Comparison of ENCODE assay signal across 9 cellular contexts in the genomic region with DNA sequence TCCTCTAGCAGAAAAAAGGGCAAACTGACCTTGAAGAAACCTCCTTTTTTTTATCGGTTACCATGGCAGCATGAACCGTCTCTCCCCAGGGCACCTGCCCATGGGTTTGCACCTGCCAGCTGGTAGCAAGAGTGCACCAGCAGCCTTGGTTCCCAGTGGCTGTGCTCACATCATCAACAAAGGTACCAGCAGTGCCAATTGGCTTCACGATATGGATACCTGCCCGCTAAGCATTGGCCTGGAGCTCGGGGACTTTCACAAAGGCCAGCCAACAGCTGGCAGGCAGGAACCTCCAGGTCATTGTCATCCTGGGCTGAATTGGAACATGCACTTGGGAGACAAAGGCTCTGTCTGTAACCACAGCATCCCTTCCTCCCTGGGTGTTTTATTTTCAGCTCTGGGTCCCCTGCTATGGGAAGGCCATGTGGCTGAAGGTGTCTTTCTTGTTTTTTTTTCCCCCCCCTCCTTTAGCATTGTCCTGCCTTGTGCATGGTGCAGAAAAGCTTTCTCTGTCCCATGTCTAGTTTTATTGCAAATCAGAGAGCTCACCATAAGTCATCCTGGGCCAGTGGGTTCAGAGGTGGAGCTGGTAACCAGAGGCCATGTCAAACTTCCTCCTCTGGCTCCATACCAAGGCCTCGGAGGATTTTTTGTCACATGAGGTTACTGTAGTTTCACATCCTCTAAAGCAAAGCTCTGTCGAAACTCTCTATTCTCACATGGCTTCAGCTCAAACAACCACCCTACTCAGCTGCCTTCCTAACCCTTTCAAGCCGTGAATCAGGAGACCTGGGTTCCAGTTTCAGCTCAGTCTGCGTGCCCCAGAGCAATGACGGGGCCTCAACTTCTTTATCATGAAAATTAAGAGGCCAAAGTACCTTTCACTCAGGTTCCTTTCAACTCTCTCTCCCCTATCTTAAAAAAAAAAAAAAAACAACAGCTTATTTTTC.
DNase-seq lines count a peak whose midpoint lies in the region; ATAC-seq lines count a peak whose summit lies in the region.
"Had no signal": no experiment of that assay in that cellular context is flagged by ENCODE, and none has a peak within 500 bp of the region (broad histone marks: within the 10 kb centered on the region; RNA-seq: fewer than 3 reads in every experiment).

No MANE protein-coding gene starts in this region.

- no peaks in the 10 kb centered on the region for H3K79me2 ChIP-seq in ACC112 (ENCODE audit: control insufficient read depth, insufficient read depth, low read length, unreplicated experiment)

- H3K27me3 ChIP-seq in ACC112 (ENCODE audit: insufficient read depth, low read length) = no peaks in the 10 kb centered on the region

- H3K36me3 Mint-ChIP-seq in activated naive CD4-positive, alpha-beta T cell treated with anti-CD3 and anti-CD28 coated beads, Interleukin-2, amount 50 U/mL, for 24 hours = peaks cover 1% of the 10 kb centered on the region
- H3K36me3 Mint-ChIP-seq: brain had no signal

- H3K27me3 Mint-ChIP-seq in activated naive CD4-positive, alpha-beta T cell treated with anti-CD3 and anti-CD28 coated beads, Interleukin-2, amount 50 U/mL, for 24 hours = no peaks in the 10 kb centered on the region

- H2AFZ ChIP-seq in ACC112 (ENCODE audit: low read length, unreplicated experiment) = no peak overlapping the region

- no peaks in the 10 kb centered on the region for H3K9me3 Mint-ChIP-seq in activated naive CD4-positive, alpha-beta T cell treated with anti-CD3 and anti-CD28 coated beads, Interleukin-2, amount 50 U/mL, for 24 hours

- H3K4me3 ChIP-seq in ACC112 (ENCODE audit: low read depth, low read length) = no peak overlapping the region

- peaks cover 22% of the 10 kb centered on the region for H3K4me1 ChIP-seq in ACC112 (ENCODE audit: control insufficient read depth, insufficient read depth, low read length, unreplicated experiment)

- peak overlapping the region; percentile 47 for H3K4me3 Mint-ChIP-seq in activated naive CD4-positive, alpha-beta T cell treated with anti-CD3 and anti-CD28 coated beads, Interleukin-2, amount 50 U/mL, for 24 hours
- H3K4me3 Mint-ChIP-seq: brain had no signal

- DNase-seq in NCI-H748 treated with DMSO at 0.1 percent for 48 hours (lab: John Stamatoyannopoulos, UW) (peak; percentile 26), iris pigment epithelial cell (ENCODE audit: low read depth) (peak; percentile 23), A172 (ENCODE audit: low spot score) (no peak)
- peak; percentile 9 for DNase-seq in stimulated activated CD8-positive, alpha-beta memory T cell treated with anti-CD3 and anti-CD28 coated beads, Interleukin-7, amount 100 ng/mL, for 24 hours (ENCODE audit: low read depth)

- ATAC-seq in GM18870 (IDR thresholded peaks at IDR 0.05; ENCODE audit: unreplicated experiment) (peak; percentile 98), HG03066 (IDR thresholded peaks at IDR 0.05; ENCODE audit: low read depth, unreplicated experiment) (peak; percentile 98)

- peak overlapping the region; percentile 61 for H3K27ac Mint-ChIP-seq in activated naive CD4-positive, alpha-beta T cell treated with anti-CD3 and anti-CD28 coated beads, Interleukin-2, amount 50 U/mL, for 24 hours

- H3K36me3 ChIP-seq in ACC112 (ENCODE audit: insufficient read depth, low read length) = no peaks in the 10 kb centered on the region

- H3K27ac ChIP-seq in ACC112 (ENCODE audit: low read depth, low read length) = peak overlapping the region; percentile 49

- H3K4me1 Mint-ChIP-seq in activated naive CD4-positive, alpha-beta T cell treated with anti-CD3 and anti-CD28 coated beads, Interleukin-2, amount 50 U/mL, for 24 hours = peaks cover 39% of the 10 kb centered on the region
